In the genomic region with DNA sequence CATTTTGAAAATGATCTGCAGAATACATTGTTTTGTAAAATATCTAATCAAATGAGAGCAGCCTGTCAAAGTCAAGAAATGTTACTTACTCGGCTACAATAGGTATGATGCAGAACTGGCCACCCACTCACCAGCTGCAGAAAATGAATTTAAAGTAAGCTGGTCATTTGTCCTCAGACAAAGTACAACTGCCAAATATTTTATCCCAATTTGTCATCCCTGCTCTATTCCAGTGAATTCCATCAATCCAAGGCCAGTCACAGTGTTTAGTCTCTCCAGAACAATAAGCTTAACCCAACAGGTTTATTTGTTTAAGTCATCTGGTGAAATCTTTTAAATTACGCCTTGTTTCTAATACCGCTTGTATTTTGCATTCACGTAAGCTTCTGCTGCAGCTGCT, we compare ENCODE assay signal across 26 cellular contexts. TPM values are rescaled to one million over a fixed set of nuclear protein-coding genes. Genes with fewer than 3 reads are reported as not detected.
DNase-seq lines count a peak whose midpoint lies in the region; ATAC-seq, FAIRE-seq and TF ChIP-seq lines count a peak whose summit lies in the region.
"Had no signal": no experiment of that assay in that cellular context is flagged by ENCODE, and none has a peak within 500 bp of the region (broad histone marks: within the 10 kb centered on the region; RNA-seq: fewer than 3 reads in every experiment).

No MANE protein-coding gene starts in this region.

- H3K14ac ChIP-seq in neuronal stem cell (ENCODE audit: low read length) = no peak overlapping the region

- H3K4me1 ChIP-seq in GM23248 (ENCODE audit: insufficient read depth) (peaks cover 15% of the 10 kb centered on the region), endothelial cell of umbilical vein (ENCODE audit: control insufficient read depth, extremely low read depth, insufficient read depth, low read length) (peaks cover 16% of the 10 kb centered on the region), neuronal stem cell (ENCODE audit: control insufficient read depth in 2 of 2, insufficient read depth in 1 of 2, low read depth in 1 of 2, low read length in 2 of 2) (peaks cover 2 to 13% of the 10 kb centered on the region in 2 donors), stomach (peaks cover 0 to 13% (median 7%) of the 10 kb centered on the region in 4 donors), spleen (peaks cover 0 to 1% (median 0%) of the 10 kb centered on the region in 6 donors), right atrium auricular region (no peaks in the 10 kb centered on the region)
- H3K4me1 ChIP-seq: BLaER1, uterus had no signal

- H3K79me2 ChIP-seq in GM23248 (ENCODE audit: insufficient read depth) = no peaks in the 10 kb centered on the region
- H3K79me2 ChIP-seq in endothelial cell of umbilical vein (ENCODE audit: control insufficient read depth, insufficient read depth, low read length) = no peaks in the 10 kb centered on the region

- no TSS peak for BruUV-seq in endothelial cell of umbilical vein (replicated peaks; lab: Mats Ljungman, UMichigan)

- H2BK120ac ChIP-seq in neuronal stem cell (ENCODE audit: low read depth, low read length) = no peak overlapping the region

- no peaks in the 10 kb centered on the region for H3K79me1 ChIP-seq in neuronal stem cell (ENCODE audit: low read depth, low read length)

- ATAC-seq in SK-N-SH treated with all-trans-retinoic acid at 6 μM for 48 hours = peak; percentile 52
- ATAC-seq: activated naive CD4-positive, alpha-beta T cell treated with anti-CD3 and anti-CD28 coated beads, Interleukin-2, amount 50 U/mL, for 72 hours; activated T-helper 17 cell treated with anti-CD3 and anti-CD28 coated beads, Interleukin-2, amount 50 U/mL, for 72 hours; mucosa of descending colon; WTC11 had no signal

- H3K36me3 ChIP-seq in GM23248 (ENCODE audit: low read depth) (no peaks in the 10 kb centered on the region), endothelial cell of umbilical vein (ENCODE audit: control insufficient read depth in 2 of 2, extremely low read depth in 1 of 2, insufficient read depth in 2 of 2, low read length in 2 of 2) (no peaks in the 10 kb centered on the region), neuronal stem cell (replicated peaks in 1 of 2; ENCODE audit: control insufficient read depth in 2 of 2, insufficient read depth in 2 of 2, low read length in 2 of 2) (no peaks in the 10 kb centered on the region), stomach (no peaks in the 10 kb centered on the region), spleen (no peaks in the 10 kb centered on the region), right atrium auricular region (no peaks in the 10 kb centered on the region)
- H3K36me3 ChIP-seq: BLaER1, esophagus squamous epithelium, sigmoid colon, uterus had no signal

- H3K4me3 ChIP-seq in GM23248 (no peak overlapping the region), endothelial cell of umbilical vein (replicated peaks in 1 of 3; ENCODE audit: insufficient read depth in 1 of 3, low read depth in 1 of 3, low read length in 3 of 3) (no peak overlapping the region), neuronal stem cell (ENCODE audit: low read length in 2 of 2) (no peak overlapping the region), stomach (no peak overlapping the region), spleen (no peak overlapping the region), right atrium auricular region (no peak overlapping the region)
- H3K4me3 ChIP-seq: BLaER1, esophagus squamous epithelium, mucosa of descending colon, sigmoid colon, uterus had no signal

- 41 to 45% methylated on average over 4 of the region's 4 CpGs for WGBS in GM23248 (ENCODE audit: low coverage in 1 of 2, low lambda C conversion rate in 2 of 2, missing lambda C conversion rate in 2 of 2), 2 experiments
- WGBS in neuronal stem cell (ENCODE audit: extremely low coverage in 2 of 2, insufficient read length in 2 of 2, insufficient replicate concordance in 1 of 2), 2 donors = no CpG with 5 or more reads among the region's 4 CpGs
- 68 to 76% (median 71%) methylated on average over 4 of the region's 4 CpGs for WGBS in stomach, 5 donors
- 94 to 98% (median 95%) methylated on average over 4 of the region's 4 CpGs for WGBS in spleen, 5 donors

- FAIRE-seq in endothelial cell of umbilical vein (lab: Jason Lieb, UNC) = no peak
- FAIRE-seq: GM18507, kidney had no signal

- H4K91ac ChIP-seq in neuronal stem cell (ENCODE audit: low read depth, low read length, poor library complexity) = no peak overlapping the region

- POLR2A ChIA-PET in endothelial cell of umbilical vein (lab: Charles Lee) = interaction anchor here (0.8 to 1.0 kb wide), 2 partner anchors 46 to 106 kb away, joined by 3 read pairs; partner anchors contain the start of gene TCF12

- H3K9me1 ChIP-seq in endothelial cell of umbilical vein (replicated peaks; ENCODE audit: control insufficient read depth, extremely low read depth, insufficient read depth, low read length) = no peaks in the 10 kb centered on the region

- 0 out of 2 replicates have a peak, but pooled peaks cover 9% of the 10 kb centered on the region for H3F3A ChIP-seq in GM23248 (ENCODE audit: insufficient read depth)

- H4K20me1 ChIP-seq in GM23248 (ENCODE audit: insufficient read depth) = no peaks in the 10 kb centered on the region
- H4K20me1 ChIP-seq in endothelial cell of umbilical vein (replicated peaks; ENCODE audit: control insufficient read depth, extremely low read depth, insufficient read depth, low read length) = no peaks in the 10 kb centered on the region
- H4K20me1 ChIP-seq: BLaER1 had no signal

- H3K23ac ChIP-seq in neuronal stem cell (ENCODE audit: low read depth, low read length, poor library complexity) = no peak overlapping the region

- H3K27me3 ChIP-seq in GM23248 (replicated peaks; ENCODE audit: insufficient read depth) (no peaks in the 10 kb centered on the region), endothelial cell of umbilical vein (ENCODE audit: control insufficient read depth in 2 of 2, insufficient read depth in 2 of 2, low read length in 2 of 2) (no peaks in the 10 kb centered on the region), neuronal stem cell (ENCODE audit: control insufficient read depth in 3 of 3, insufficient read depth in 3 of 3, low read depth in 1 of 3, low read length in 3 of 3) (no peaks in the 10 kb centered on the region), stomach (no peaks in the 10 kb centered on the region), spleen (replicated peaks in 1 of 7) (no peaks in the 10 kb centered on the region), right atrium auricular region (no peaks in the 10 kb centered on the region)
- H3K27me3 ChIP-seq: BLaER1, esophagus squamous epithelium, sigmoid colon, uterus had no signal

- H3K4me2 ChIP-seq in GM23248 (ENCODE audit: unreplicated experiment) = peak overlapping the region; percentile 43
- peak overlapping the region; percentile 63 for H3K4me2 ChIP-seq in endothelial cell of umbilical vein (ENCODE audit: insufficient read depth, low read length)
- H3K4me2 ChIP-seq in neuronal stem cell (ENCODE audit: insufficient read depth, low read length, poor library complexity, severe bottlenecking) = no peak overlapping the region
- H3K4me2 ChIP-seq: BLaER1 had no signal

- in situ Hi-C loops in GM23248 (cut with MboI) = no loop called here

- intact Hi-C loops in endothelial cell of umbilical vein (cut with micrococcal nuclease) (loop anchor here (1.0 kb wide), 1 partner anchor 15 kb away; no protein-coding TSS in a partner anchor), stomach (cut with DNase I; ENCODE audit: low total_unique reads) (no loop called here), spleen (cut with DNase I; ENCODE audit: low total_unique reads) (no loop called here)

- no peaks in the 10 kb centered on the region for H3K9me3 ChIP-seq in GM23248 (ENCODE audit: low read depth)
- no peaks in the 10 kb centered on the region for H3K9me3 ChIP-seq in endothelial cell of umbilical vein (replicated peaks; ENCODE audit: control insufficient read depth, insufficient read depth, low read length)
- no peaks in the 10 kb centered on the region for H3K9me3 ChIP-seq in neuronal stem cell (replicated peaks in 1 of 2; ENCODE audit: control insufficient read depth in 2 of 2, insufficient read depth in 1 of 2, low read depth in 1 of 2, low read length in 2 of 2)
- H3K9me3 ChIP-seq in stomach = no peaks in the 10 kb centered on the region
- H3K9me3 ChIP-seq in spleen = no peaks in the 10 kb centered on the region
- no peaks in the 10 kb centered on the region for H3K9me3 ChIP-seq in right atrium auricular region
- H3K9me3 ChIP-seq: BLaER1, esophagus squamous epithelium, mucosa of descending colon, sigmoid colon, uterus had no signal

- no peak for TF ChIP-seq POLR2A in endothelial cell of umbilical vein (IDR thresholded peaks at IDR 0.05; ENCODE audit: low read depth, low read length)
- TF ChIP-seq POLR2A in stomach (IDR thresholded peaks at IDR 0.05) = no peak
- no peak for TF ChIP-seq POLR2A in spleen (IDR thresholded peaks at IDR 0.05)

- no peak overlapping the region for H4K8ac ChIP-seq in neuronal stem cell (ENCODE audit: low read depth, low read length)

- no peaks in the 10 kb centered on the region for H3K9me2 ChIP-seq in GM23248 (ENCODE audit: insufficient read depth)

- H3K4ac ChIP-seq in neuronal stem cell (ENCODE audit: low read length) = no peak overlapping the region

- H3K27ac ChIP-seq in GM23248 = no peak overlapping the region
- H3K27ac ChIP-seq in endothelial cell of umbilical vein (ENCODE audit: insufficient read depth, low read depth, low read length) = no peak overlapping the region
- no peak overlapping the region for H3K27ac ChIP-seq in neuronal stem cell (replicated peaks; ENCODE audit: low read length)
- peak overlapping the region in 1 of 5 donors; percentile 3 for H3K27ac ChIP-seq in stomach
- H3K27ac ChIP-seq in spleen = no peak overlapping the region
- H3K27ac ChIP-seq in right atrium auricular region = no peak overlapping the region
- H3K27ac ChIP-seq: BLaER1, esophagus squamous epithelium, sigmoid colon, uterus had no signal

- dilution Hi-C loops in endothelial cell of umbilical vein (cut with MboI; ENCODE audit: extremely low pct_ligation_motif_present, low sequenced_read_pairs) = no loop called here

- DNase-seq in GM23248 (peak; percentile 32), endothelial cell of umbilical vein (ENCODE audit: low read depth, low spot score) (peak; percentile 7), neuronal stem cell (ENCODE audit: low spot score) (no peak), Ammon's horn (ENCODE audit: low spot score) (no peak), stomach (no peak), spleen (no peak), right atrium auricular region (ENCODE audit: low spot score) (no peak)
- DNase-seq: aorta; effector CD4-positive, alpha-beta T cell; esophagus squamous epithelium; KG1; kidney; MM.1S; mucosa of descending colon; NCI-H1436; NCI-H524 treated with DMSO at 0.1 percent for 48 hours; nephron progenitor cell; posterior cingulate gyrus; sigmoid colon; uterus had no signal

- no peak for TF ChIP-seq CTCF in endothelial cell of umbilical vein (IDR thresholded peaks at IDR 0.05; ENCODE audit: extremely low read depth in 1 of 2, insufficient read depth in 1 of 2, low read depth in 1 of 2, low read length in 2 of 2)
- TF ChIP-seq CTCF in stomach (IDR thresholded peaks at IDR 0.05) = no peak
- TF ChIP-seq CTCF in spleen (IDR thresholded peaks at IDR 0.05 in 8 of 11, conservative IDR thresholded peaks at IDR 0.05 in 3 of 11) = no peak
- no peak for TF ChIP-seq CTCF in right atrium auricular region (IDR thresholded peaks at IDR 0.05)

- H2BK15ac ChIP-seq in neuronal stem cell (ENCODE audit: low read length) = no peak overlapping the region

- H3K9ac ChIP-seq in GM23248 (no peak overlapping the region), endothelial cell of umbilical vein (replicated peaks; ENCODE audit: extremely low read depth, insufficient read depth, low read length) (no peak overlapping the region), neuronal stem cell (ENCODE audit: low read depth, low read length, poor library complexity) (no peak overlapping the region)
- H3K9ac ChIP-seq: BLaER1 had no signal

- H2AFZ ChIP-seq in GM23248 (no peak overlapping the region), endothelial cell of umbilical vein (ENCODE audit: low read depth, low read length) (no peak overlapping the region), neuronal stem cell (ENCODE audit: low read length) (peak overlapping the region; percentile 73)

- CTCF ChIA-PET in endothelial cell of umbilical vein (lab: Charles Lee) = interaction anchor here (0.8 to 5.1 kb wide), 6 partner anchors 11 to 381 kb away, joined by 3 to 89 read pairs (median 16); no protein-coding TSS in a partner anchor

- H3K18ac ChIP-seq in neuronal stem cell (ENCODE audit: low read length) = no peak overlapping the region

- H2BK5ac ChIP-seq in neuronal stem cell (ENCODE audit: low read length) = no peak overlapping the region

- no peak overlapping the region for H2BK12ac ChIP-seq in neuronal stem cell (ENCODE audit: low read length)

- no peak for TF ChIP-seq EP300 in stomach (IDR thresholded peaks at IDR 0.05)

- no peak overlapping the region for H2AK5ac ChIP-seq in neuronal stem cell (ENCODE audit: low read depth, low read length)

RNA-seq across cellular contexts. Expression of gene TCF12, which starts 46.6 kb away (rescaled TPM):
- 58.6 and 63.5 TPM in 2 replicates for total RNA-seq in GM23248 (2014; rRNA removed; shearing (Covaris generic))
- polyA plus RNA-seq in GM23248 (2016; fragmentation: Nextera tagmentation; extraction: Ambion mirVana) = 46.3 and 53.6 TPM in 2 replicates
- 127 and 133 TPM in 2 replicates for total RNA-seq in endothelial cell of umbilical vein
- polyA plus RNA-seq in endothelial cell of umbilical vein = 72.1 and 77.3 TPM in 2 replicates
- 47.3 and 53.3 TPM in 2 replicates for polyA plus RNA-seq in endothelial cell of umbilical vein (2011; cell fraction: cytosol; rRNA removed)
- 107 and 112 TPM in 2 replicates for polyA plus RNA-seq in endothelial cell of umbilical vein (2011; cell fraction: nucleus; rRNA removed)
- polyA plus RNA-seq in endothelial cell of umbilical vein (2012) = 46.0 and 55.5 TPM in 2 replicates
- 275 and 302 TPM in 2 replicates for polyA minus RNA-seq in endothelial cell of umbilical vein
- 42.0 TPM for polyA minus RNA-seq in endothelial cell of umbilical vein (2011; cell fraction: cytosol; rRNA and poly(A)+ RNA removed)
- polyA minus RNA-seq in endothelial cell of umbilical vein (2011; cell fraction: nucleus; rRNA and poly(A)+ RNA removed) = 286 and 401 TPM in 2 replicates
- polyA plus RNA-seq in neuronal stem cell (2013, experiment 1 of 2) = 79.2 TPM
- polyA plus RNA-seq in neuronal stem cell (2013, experiment 2 of 2) = 81.9 TPM
- 100 to 1,000 TPM in 4 of 5 donors, 10 to 100 TPM in 1; 84.3 to 462 (median 244) TPM for total RNA-seq in stomach
- 10 to 100 TPM; 11.2 to 15.8 (median 12.4) TPM for polyA plus RNA-seq in stomach
- total RNA-seq in spleen = 100 to 1,000 TPM in 6 of 7 donors, 10 to 100 TPM in 1; 95.6 to 139 (median 123) TPM
- 10 to 100 TPM in 2 of 3 donors, 1 to 10 TPM in 1; 8.3 to 15.8 (median 13.7) TPM for polyA plus RNA-seq in spleen
- total RNA-seq in right atrium auricular region = 10 to 100 TPM; 35.2 to 40.0 TPM

Comparison
In these comparisons a context has a peak if more than half of its experiments do, and no peak if none do; other contexts are left out.
1. DNase-seq: peak in GM23248 (single experiment) and endothelial cell of umbilical vein (single experiment); none in neuronal stem cell (single experiment), Ammon's horn (single experiment), stomach (single experiment), spleen (single experiment) and right atrium auricular region (single experiment).